ENCODE assay signal across 8 cellular contexts in the genomic region with DNA sequence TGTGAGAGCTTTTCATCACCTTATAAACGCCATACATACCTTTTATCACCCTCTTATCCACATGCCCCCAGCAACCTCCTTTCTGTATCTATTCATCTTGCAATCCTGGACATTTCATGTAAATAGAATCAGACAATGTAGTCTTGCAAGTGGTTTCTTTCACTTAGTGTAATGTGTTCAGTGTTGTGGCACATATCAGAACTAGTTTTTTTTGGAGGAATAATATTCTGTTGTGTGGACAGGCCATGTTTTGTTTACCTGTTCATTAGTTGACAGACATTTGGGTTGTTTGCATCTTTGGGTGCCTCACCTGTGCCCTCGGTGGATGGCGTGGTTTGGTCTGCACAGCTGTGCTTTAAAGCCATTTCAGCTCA. TPM values are rescaled to one million over a fixed set of nuclear protein-coding genes. Genes with fewer than 3 reads are reported as not detected.
DNase-seq lines count a peak whose midpoint lies in the region; ATAC-seq and TF ChIP-seq lines count a peak whose summit lies in the region.

No MANE protein-coding gene starts in this region.

- H3K79me2 ChIP-seq in fibroblast of lung (ENCODE audit: control insufficient read depth, insufficient read depth, low read length) = peaks cover 54% of the 10 kb centered on the region

- peak overlapping the region; percentile 13 for H3K9ac ChIP-seq in fibroblast of lung (ENCODE audit: insufficient read depth, low read length)

- H3K4me3 ChIP-seq in GM08714 (ENCODE audit: low read length) (0 out of 2 replicates have a peak overlapping the region, but pooled peaks have one; percentile 94), fibroblast of lung (replicated peaks in 1 of 4; ENCODE audit: control extremely low read depth in 1 of 4, insufficient read depth in 1 of 4, low read depth in 3 of 4, low read length in 4 of 4) (peak overlapping the region; percentile 85 to 100 (median 90)), psoas muscle (peak overlapping the region; percentile 99)

- TF ChIP-seq CTCF in fibroblast of lung (conservative IDR thresholded peaks at IDR 0.05 in 1 of 2, IDR thresholded peaks at IDR 0.05 in 1 of 2; ENCODE audit: low read depth in 1 of 2, low read length in 2 of 2) = no peak
- no peak for TF ChIP-seq CTCF in psoas muscle (IDR thresholded peaks at IDR 0.05)

- H3K27me3 ChIP-seq in fibroblast of lung (ENCODE audit: control insufficient read depth, insufficient read depth, low read length) (no peaks in the 10 kb centered on the region), psoas muscle (ENCODE audit: insufficient read depth in 3 of 3, low read length in 2 of 3) (no peaks in the 10 kb centered on the region)

- intact Hi-C loops in psoas muscle (cut with DNase I) = no loop called here

- H3K4me1 ChIP-seq in fibroblast of lung (ENCODE audit: control insufficient read depth, extremely low read depth, insufficient read depth, low read length) = peaks cover 39% of the 10 kb centered on the region
- peaks cover 73% of the 10 kb centered on the region for H3K4me1 ChIP-seq in psoas muscle

- DNase-seq in fibroblast of lung (ENCODE audit: low read depth in 2 of 2) (no peak), psoas muscle (no peak), AG08396 (ENCODE audit: low spot score) (no peak)

- H4K20me1 ChIP-seq in fibroblast of lung (ENCODE audit: control insufficient read depth, extremely low read depth, insufficient read depth, low read length) = peaks cover 8% of the 10 kb centered on the region

- no peak for ATAC-seq in SK-N-SH treated with all-trans-retinoic acid at 6 μM for 48 hours
- no peak for ATAC-seq in psoas muscle
- no peak for ATAC-seq in HG02852 (IDR thresholded peaks at IDR 0.05; ENCODE audit: unreplicated experiment)
- ATAC-seq in GM18873 (IDR thresholded peaks at IDR 0.05; ENCODE audit: low FRiP score, unreplicated experiment) = no peak
- no peak for ATAC-seq in GM19463 (IDR thresholded peaks at IDR 0.05; ENCODE audit: unreplicated experiment)

- peak overlapping the region; percentile 86 for H3K4me2 ChIP-seq in fibroblast of lung (ENCODE audit: extremely low read depth, insufficient read depth, low read length)

- H3K36me3 ChIP-seq in fibroblast of lung (ENCODE audit: control insufficient read depth, insufficient read depth, low read length) (peaks cover 37% of the 10 kb centered on the region), psoas muscle (ENCODE audit: insufficient read depth in 1 of 2, low read depth in 1 of 2) (peaks cover 9 to 54% of the 10 kb centered on the region in 2 donors)

- WGBS in psoas muscle, 3 donors = 45 to 63% (median 52%) methylated on average over 3 of the region's 3 CpGs

- H3K27ac ChIP-seq in fibroblast of lung (ENCODE audit: insufficient read depth, low read length) (peak overlapping the region; percentile 79), psoas muscle (peak overlapping the region; percentile 100)

- no peak overlapping the region for H2AFZ ChIP-seq in fibroblast of lung (ENCODE audit: low read length)

- no peaks in the 10 kb centered on the region for H3K9me3 ChIP-seq in fibroblast of lung (ENCODE audit: control insufficient read depth, insufficient read depth, low read depth, low read length)
- H3K9me3 ChIP-seq in psoas muscle = no peaks in the 10 kb centered on the region

TF ChIP-seq in SK-N-SH treated with all-trans-retinoic acid at 6 μM for 48 hours, 23 proteins besides CTCF, POLR2A, EP300 and RAD21:
- TF ChIP-seq POU6F1 (CRISPR knock-in tag; IDR thresholded peaks at IDR 0.05; ENCODE audit: borderline replicate concordance, low read depth) (no peak), SNAI2 (CRISPR knock-in tag; IDR thresholded peaks at IDR 0.05) (no peak), ARNTL (CRISPR knock-in tag; IDR thresholded peaks at IDR 0.05; ENCODE audit: borderline replicate concordance, low read depth) (no peak), PATZ1 (CRISPR knock-in tag; IDR thresholded peaks at IDR 0.05; ENCODE audit: borderline replicate concordance) (peak; percentile 3; the same call in 1 of the 2 replicates)
TF ChIP-seq in SK-N-SH treated with all-trans-retinoic acid at 6 μM for 48 hours: peak in this region for 1.

RNA-seq across cellular contexts. Expression of gene SQSTM1, which starts 1.3 kb away (rescaled TPM):
- total RNA-seq in fibroblast of lung = 1,096 and 1,894 TPM in 2 replicates
- 212 and 310 TPM in 2 replicates for polyA plus RNA-seq in fibroblast of lung
- 451 and 724 TPM in 2 replicates for polyA plus RNA-seq in fibroblast of lung (2012)
- polyA minus RNA-seq in fibroblast of lung (ENCODE audit: low replicate concordance) = 385 and 386 TPM in 2 replicates
- 1,000 to 10,000 TPM in 1 of 4 donors, 100 to 1,000 TPM in 3; 688 to 1,199 (median 831) TPM for total RNA-seq in psoas muscle
- polyA plus RNA-seq in psoas muscle = 100 to 1,000 TPM; 463 to 917 (median 671) TPM

RNA-seq across cellular contexts. Expression of gene MGAT4B, which starts 15.4 kb away (rescaled TPM):
- total RNA-seq in fibroblast of lung (116 and 157 TPM in 2 replicates), psoas muscle (10 to 100 TPM; 29.3 to 58.4 (median 50.7) TPM)
- polyA plus RNA-seq in fibroblast of lung (172 and 175 TPM in 2 replicates), psoas muscle (100 to 1,000 TPM in 1 of 3 donors, 10 to 100 TPM in 2; 40.9 to 136 (median 63.4) TPM)
- 144 and 153 TPM in 2 replicates for polyA plus RNA-seq in fibroblast of lung (2012)
- polyA minus RNA-seq in fibroblast of lung (ENCODE audit: low replicate concordance) = 468 and 469 TPM in 2 replicates

RNA-seq across cellular contexts. Expression of gene LTC4S, which starts 28.3 kb away (rescaled TPM):
- 0.83 and 4.1 TPM in 2 replicates for total RNA-seq in fibroblast of lung
- 0.32 and 0.78 TPM in 2 replicates for polyA plus RNA-seq in fibroblast of lung
- polyA plus RNA-seq in fibroblast of lung (2012) = 1.1 and 2.4 TPM in 2 replicates
- not detected in 2 replicates for polyA minus RNA-seq in fibroblast of lung (ENCODE audit: low replicate concordance)
- 1 to 10 TPM; 1.7 to 6.7 (median 4.5) TPM for total RNA-seq in psoas muscle
- polyA plus RNA-seq in psoas muscle = 1 to 10 TPM; 1.5 to 2.2 (median 2.1) TPM

RNA-seq across cellular contexts. Expression of gene MRNIP, which starts 36.6 kb away (rescaled TPM):
- total RNA-seq in fibroblast of lung = 15.4 and 21.0 TPM in 2 replicates
- 8.2 and 8.6 TPM in 2 replicates for polyA plus RNA-seq in fibroblast of lung
- 10.8 and 11.9 TPM in 2 replicates for polyA plus RNA-seq in fibroblast of lung (2012)
- 1.6 and 6.9 TPM in 2 replicates for polyA minus RNA-seq in fibroblast of lung (ENCODE audit: low replicate concordance)
- total RNA-seq in psoas muscle = 1 to 10 TPM; 2.1 to 7.9 (median 5.1) TPM
- 10 to 100 TPM; 20.4 to 30.4 (median 25.0) TPM for polyA plus RNA-seq in psoas muscle
